15 cellular contexts compared by ENCODE assay signal in the genomic region with DNA sequence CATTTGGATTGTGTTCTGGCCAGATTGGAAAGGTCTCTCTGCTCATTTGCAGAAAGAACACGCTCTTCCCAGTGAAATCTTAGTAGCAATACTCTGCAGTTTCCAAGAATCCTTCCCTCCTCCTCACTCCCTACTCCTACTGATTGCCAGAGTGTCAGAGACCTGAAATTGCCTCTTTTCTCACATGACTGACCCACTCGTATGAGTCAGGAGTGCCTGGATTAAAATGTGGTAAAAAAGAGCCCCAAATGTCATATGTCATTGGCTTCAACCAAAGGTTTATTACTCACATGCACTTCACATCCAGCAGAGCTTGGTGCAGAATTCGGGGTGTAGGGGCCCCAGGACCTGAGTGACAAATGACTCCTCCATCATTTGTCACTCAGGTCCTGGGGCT. TPM values are rescaled to one million over a fixed set of nuclear protein-coding genes. Genes with fewer than 3 reads are reported as not detected.
A peak's percentile ranks its signal among the peaks of the same experiment; 100 is the strongest.
DNase-seq lines count a peak whose midpoint lies in the region; ATAC-seq and TF ChIP-seq lines count a peak whose summit lies in the region.
"Had no signal": no experiment of that assay in that cellular context is flagged by ENCODE, and none has a peak within 500 bp of the region (broad histone marks: within the 10 kb centered on the region; RNA-seq: fewer than 3 reads in every experiment).

No MANE protein-coding gene starts in this region.

- intact Hi-C loops in heart left ventricle (cut with DNase I), result no loop called here

- peaks cover 5% of the 10 kb centered on the region for H3K9me3 ChIP-seq in adipocyte (ENCODE audit: control insufficient read depth, low read length)
- H3K9me3 ChIP-seq in heart left ventricle, result no peaks in the 10 kb centered on the region
- H3K9me3 ChIP-seq: SJSA1 had no signal

- H3K9me3 Mint-ChIP-seq in activated CD4-positive, alpha-beta T cell treated with anti-CD3 and anti-CD28 coated beads, Interleukin-2, amount 10 ng/mL, durations not matched to agents 7 days and 5 days, result no peaks in the 10 kb centered on the region
- H3K9me3 Mint-ChIP-seq: activated CD4-positive, alpha-beta T cell treated with anti-CD3 and anti-CD28 coated beads, Interleukin-2, amount 10 ng/mL, durations not matched to agents 24 days and 14 days had no signal

- TF ChIP-seq POLR2A in heart left ventricle (IDR thresholded peaks at IDR 0.05), result no peak

- H3K4me1 ChIP-seq in adipocyte (ENCODE audit: control insufficient read depth, insufficient read depth, low read length) (peaks cover 23% of the 10 kb centered on the region), heart left ventricle (peaks cover 0 to 9% (median 0%) of the 10 kb centered on the region in 12 donors)
- H3K4me1 ChIP-seq: SJSA1 had no signal

- no peaks in the 10 kb centered on the region for H3K36me3 Mint-ChIP-seq in activated CD4-positive, alpha-beta T cell treated with anti-CD3 and anti-CD28 coated beads, Interleukin-2, amount 10 ng/mL, durations not matched to agents 7 days and 5 days (ENCODE audit: low read depth)

- CTCF ChIA-PET in activated CD4-positive, alpha-beta T cell treated with anti-CD3 and anti-CD28 coated beads, Interleukin-2, amount 10 ng/mL, durations not matched to agents 7 days and 5 days (lab: Charles Lee), result no interaction called here

- H3K4me1 Mint-ChIP-seq in activated CD4-positive, alpha-beta T cell treated with anti-CD3 and anti-CD28 coated beads, Interleukin-2, amount 10 ng/mL, durations not matched to agents 7 days and 5 days, result no peaks in the 10 kb centered on the region
- H3K4me1 Mint-ChIP-seq: activated CD4-positive, alpha-beta T cell treated with anti-CD3 and anti-CD28 coated beads, Interleukin-2, amount 10 ng/mL, durations not matched to agents 24 days and 14 days had no signal

- H3K4me3 Mint-ChIP-seq in activated CD4-positive, alpha-beta T cell treated with anti-CD3 and anti-CD28 coated beads, Interleukin-2, amount 10 ng/mL, durations not matched to agents 7 days and 5 days, result no peak overlapping the region
- H3K4me3 Mint-ChIP-seq: activated CD4-positive, alpha-beta T cell treated with anti-CD3 and anti-CD28 coated beads, Interleukin-2, amount 10 ng/mL, durations not matched to agents 24 days and 14 days had no signal

- H3K9ac ChIP-seq in adipocyte (ENCODE audit: low read length), result no peak overlapping the region

- H3K4me3 ChIP-seq in adipocyte (ENCODE audit: low read length) (no peak overlapping the region), heart left ventricle (no peak overlapping the region), retinal pigment epithelial cell (ENCODE audit: low read length) (no peak overlapping the region)
- H3K4me3 ChIP-seq: SJSA1 had no signal

- H3K27me3 ChIP-seq in adipocyte (replicated peaks; ENCODE audit: control insufficient read depth, insufficient read depth, low read length) (peaks cover 13% of the 10 kb centered on the region), heart left ventricle (no peaks in the 10 kb centered on the region)

- peak overlapping the region in 1 of 12 donors; percentile 7 for H3K27ac ChIP-seq in heart left ventricle
- H3K27ac ChIP-seq: SJSA1 had no signal

- no peak overlapping the region for H3K27ac Mint-ChIP-seq in activated CD4-positive, alpha-beta T cell treated with anti-CD3 and anti-CD28 coated beads, Interleukin-2, amount 10 ng/mL, durations not matched to agents 7 days and 5 days
- H3K27ac Mint-ChIP-seq: activated CD4-positive, alpha-beta T cell treated with anti-CD3 and anti-CD28 coated beads, Interleukin-2, amount 10 ng/mL, durations not matched to agents 24 days and 14 days had no signal

- peak; percentile 64 for DNase-seq in GM03348 (ENCODE audit: low spot score)
- peak; percentile 15 for DNase-seq in adipocyte (ENCODE audit: low read depth)
- no peak for DNase-seq in heart left ventricle
- DNase-seq in retinal pigment epithelial cell (ENCODE audit: low read depth), result peak; percentile 76
- no peak for DNase-seq in activated CD4-positive, alpha-beta T cell treated with anti-CD3 and anti-CD28 coated beads for 4 hours
- DNase-seq in hepatic stellate cell (ENCODE audit: low spot score), result no peak
- no peak for DNase-seq in activated CD4-positive, alpha-beta T cell treated with anti-CD3 and anti-CD28 coated beads, Interleukin-2, amount 10 ng/mL, durations not matched to agents 7 days and 5 days
- DNase-seq: activated CD4-positive, alpha-beta T cell treated with anti-CD3 and anti-CD28 coated beads, Interleukin-2, amount 10 ng/mL, durations not matched to agents 24 days and 14 days; activated T-cell treated with anti-CD3 and anti-CD28 coated beads, Interleukin-2, amount 50 U/mL, for 48 hours; cortex of kidney; erythroblast; NCI-H1105 treated with DMSO at 0.1 percent for 48 hours; stimulated activated naive CD4-positive, alpha-beta T cell had no signal

- H3K36me3 ChIP-seq in adipocyte (ENCODE audit: control insufficient read depth, insufficient read depth, low read length, severe bottlenecking) (no peaks in the 10 kb centered on the region), heart left ventricle (no peaks in the 10 kb centered on the region)
- H3K36me3 ChIP-seq: SJSA1 had no signal

- peak; percentile 35 to 56 (median 44) for ATAC-seq in heart left ventricle
- no peak for ATAC-seq in GM21737 (IDR thresholded peaks at IDR 0.05; ENCODE audit: unreplicated experiment)

- POLR2A ChIA-PET in activated CD4-positive, alpha-beta T cell treated with anti-CD3 and anti-CD28 coated beads, Interleukin-2, amount 10 ng/mL, durations not matched to agents 7 days and 5 days (lab: Charles Lee), result no interaction called here

- WGBS in heart left ventricle, 4 donors, result 70 to 81% (median 78%) methylated on average over 3 of the region's 3 CpGs

- TF ChIP-seq CTCF in heart left ventricle (IDR thresholded peaks at IDR 0.05) (no peak), retinal pigment epithelial cell (conservative IDR thresholded peaks at IDR 0.05; ENCODE audit: low read depth, low read length) (no peak)

- peaks cover 1% of the 10 kb centered on the region for H3K27me3 Mint-ChIP-seq in activated CD4-positive, alpha-beta T cell treated with anti-CD3 and anti-CD28 coated beads, Interleukin-2, amount 10 ng/mL, durations not matched to agents 7 days and 5 days
- H3K27me3 Mint-ChIP-seq: activated CD4-positive, alpha-beta T cell treated with anti-CD3 and anti-CD28 coated beads, Interleukin-2, amount 10 ng/mL, durations not matched to agents 24 days and 14 days had no signal

RNA-seq across cellular contexts. Expression of a gene that starts 39.7 kb away (rescaled TPM):
- total RNA-seq in heart left ventricle, result 100 to 1,000 TPM in 1 of 9 donors, 10 to 100 TPM in 8; 28.6 to 101 (median 46.0) TPM
- 10 to 100 TPM; 34.7 to 45.9 TPM for polyA plus RNA-seq in heart left ventricle
- not detected for total RNA-seq in activated CD4-positive, alpha-beta T cell treated with anti-CD3 and anti-CD28 coated beads, Interleukin-2, amount 10 ng/mL, durations not matched to agents 7 days and 5 days

Comparison
In these comparisons a context has a peak if more than half of its experiments do, and no peak if none do; other contexts are left out.
1. DNase-seq: peak in GM03348 (single experiment), adipocyte (single experiment) and retinal pigment epithelial cell (single experiment); none in heart left ventricle (0 of 5), activated CD4-positive, alpha-beta T cell treated with anti-CD3 and anti-CD28 coated beads for 4 hours (0 of 2), hepatic stellate cell (single experiment) and activated CD4-positive, alpha-beta T cell treated with anti-CD3 and anti-CD28 coated beads, Interleukin-2, amount 10 ng/mL, durations not matched to agents 7 days and 5 days (single experiment).
2. RNA of a gene that starts 39.7 kb away (total RNA-seq): 28.6 to 101 TPM in heart left ventricle; not detected in activated CD4-positive, alpha-beta T cell treated with anti-CD3 and anti-CD28 coated beads, Interleukin-2, amount 10 ng/mL, durations not matched to agents 7 days and 5 days; every median in the first group is over 10 times any median in the second.